ENCODE assay signal across 16 cellular contexts in genomic region chr14:72679591-72680151, GRCh38.
DNase-seq lines count a peak whose midpoint lies in the region; ATAC-seq, FAIRE-seq and TF ChIP-seq lines count a peak whose summit lies in the region.
"Had no signal": no experiment of that assay in that cellular context is flagged by ENCODE, and none has a peak within 500 bp of the region (broad histone marks: within the 10 kb centered on the region; RNA-seq: fewer than 3 reads in every experiment).

No MANE protein-coding gene starts in this region.

- peak in 8 of 14 donors; percentile 26 to 97 (median 42) for DNase-seq in C1 segment of cervical spinal cord (lab: John Stamatoyannopoulos, UW)
- peak; percentile 70 for DNase-seq in NCI-H1092 treated with DMSO at 0.1 percent for 48 hours (lab: John Stamatoyannopoulos, UW)
- DNase-seq in astrocyte (ENCODE audit: low read depth) = no peak
- peak; percentile 34 for DNase-seq in medulla oblongata (ENCODE audit: extremely low spot score)
- DNase-seq in foreskin fibroblast = no peak
- no peak for DNase-seq in natural killer cell treated with Interleukin-12 subunit alpha and Interleukin-12 subunit beta and Interleukin-15 and Interleukin-18, amount 100 ng/mL, for 72 hours (ENCODE audit: low spot score)
- DNase-seq in endothelial cell (ENCODE audit: low spot score) = no peak
- DNase-seq: activated B cell treated with CpG ODN at 0.5 μM for 24 hours; activated naive CD8-positive, alpha-beta T cell treated with anti-CD3 and anti-CD28 coated beads, Interleukin-2, amount 50 U/mL, for 24 hours; cortex of kidney; MV-4-11; stimulated activated CD4-positive, alpha-beta T cell treated with anti-CD3 and anti-CD28 coated beads, Interleukin-4, amount 100 ng/mL, for 24 hours; stimulated activated naive B cell treated with anti-CD40 and anti-IgM and Interleukin-4, amounts not matched to agents 10 μg/mL and 1 μg/mL and 100 μg/mL, for 72 hours had no signal

- H3K9ac ChIP-seq in astrocyte (ENCODE audit: low read length) = no peak overlapping the region

- FAIRE-seq in astrocyte (lab: Jason Lieb, UNC) = no peak
- FAIRE-seq: HTR-8/SVneo had no signal

- H3K36me3 ChIP-seq in astrocyte (ENCODE audit: insufficient read depth, low read length) = peaks cover 4% of the 10 kb centered on the region

- H2AFZ ChIP-seq in astrocyte (ENCODE audit: low read depth, low read length) = no peak overlapping the region

- H3K36me3 Mint-ChIP-seq in astrocyte (ENCODE audit: low read depth, unreplicated experiment) (peaks cover 10% of the 10 kb centered on the region), endothelial cell (ENCODE audit: low read depth, unreplicated experiment) (no peaks in the 10 kb centered on the region)
- no peaks in the 10 kb centered on the region for H3K36me3 Mint-ChIP-seq in natural killer cell treated with Interleukin-12 subunit alpha and Interleukin-12 subunit beta and Interleukin-15 and Interleukin-18, amount 100 ng/mL, for 72 hours

- TF ChIP-seq CTCF in astrocyte (IDR thresholded peaks at IDR 0.05; ENCODE audit: insufficient read depth, low read depth, low read length) (no peak), foreskin fibroblast (IDR thresholded peaks at IDR 0.05; ENCODE audit: low read depth, low read length) (no peak), endothelial cell (IDR thresholded peaks at IDR 0.05; ENCODE audit: unreplicated experiment) (no peak)

- no peaks in the 10 kb centered on the region for H3K27me3 Mint-ChIP-seq in astrocyte (ENCODE audit: low read depth, unreplicated experiment)
- peaks cover 0 to 6% of the 10 kb centered on the region in 2 donors for H3K27me3 Mint-ChIP-seq in natural killer cell treated with Interleukin-12 subunit alpha and Interleukin-12 subunit beta and Interleukin-15 and Interleukin-18, amount 100 ng/mL, for 72 hours
- peaks cover 5% of the 10 kb centered on the region for H3K27me3 Mint-ChIP-seq in endothelial cell (ENCODE audit: unreplicated experiment)
- H3K27me3 Mint-ChIP-seq: activated B cell treated with CpG ODN at 0.5 μM for 24 hours; stimulated activated naive B cell treated with anti-CD40 and anti-IgM and Interleukin-4, amounts not matched to agents 10 μg/mL and 1 μg/mL and 100 μg/mL, for 72 hours had no signal

- H3K9me3 ChIP-seq in astrocyte (ENCODE audit: insufficient read depth, low read depth, low read length) = no peaks in the 10 kb centered on the region

- H3K4me1 Mint-ChIP-seq in astrocyte (ENCODE audit: low read depth, unreplicated experiment) (peaks cover 16% of the 10 kb centered on the region), endothelial cell (ENCODE audit: unreplicated experiment) (peaks cover 4% of the 10 kb centered on the region)
- H3K4me1 Mint-ChIP-seq in natural killer cell treated with Interleukin-12 subunit alpha and Interleukin-12 subunit beta and Interleukin-15 and Interleukin-18, amount 100 ng/mL, for 72 hours (ENCODE audit: low read depth in 2 of 2) = no peaks in the 10 kb centered on the region
- H3K4me1 Mint-ChIP-seq: activated naive CD8-positive, alpha-beta T cell treated with anti-CD3 and anti-CD28 coated beads, Interleukin-2, amount 50 U/mL, for 24 hours had no signal

- no peaks in the 10 kb centered on the region for H4K20me1 ChIP-seq in astrocyte (ENCODE audit: insufficient read depth, low read length)

- no peaks in the 10 kb centered on the region for H3K27me3 ChIP-seq in astrocyte (ENCODE audit: insufficient read depth, low read length)

- no peak overlapping the region for H3K4me3 Mint-ChIP-seq in astrocyte (ENCODE audit: unreplicated experiment)
- H3K4me3 Mint-ChIP-seq in natural killer cell treated with Interleukin-12 subunit alpha and Interleukin-12 subunit beta and Interleukin-15 and Interleukin-18, amount 100 ng/mL, for 72 hours = no peak overlapping the region
- no peak overlapping the region for H3K4me3 Mint-ChIP-seq in endothelial cell (ENCODE audit: unreplicated experiment)
- H3K4me3 Mint-ChIP-seq: activated B cell treated with CpG ODN at 0.5 μM for 24 hours; activated naive CD8-positive, alpha-beta T cell treated with anti-CD3 and anti-CD28 coated beads, Interleukin-2, amount 50 U/mL, for 24 hours; stimulated activated naive B cell treated with anti-CD40 and anti-IgM and Interleukin-4, amounts not matched to agents 10 μg/mL and 1 μg/mL and 100 μg/mL, for 72 hours had no signal

- H3K4me3 ChIP-seq in astrocyte (ENCODE audit: insufficient read depth, low read depth, low read length) (no peak overlapping the region), foreskin fibroblast (ENCODE audit: low read depth in 1 of 2, low read length in 2 of 2) (no peak overlapping the region)

- H3K4me1 ChIP-seq in astrocyte (ENCODE audit: insufficient read depth, low read length) = peaks cover 33% of the 10 kb centered on the region

- ATAC-seq in HG02938 (IDR thresholded peaks at IDR 0.05; ENCODE audit: unreplicated experiment) = no peak
- ATAC-seq in natural killer cell treated with Interleukin-12 subunit alpha and Interleukin-12 subunit beta and Interleukin-15 and Interleukin-18, amount 100 ng/mL, for 72 hours = no peak
- ATAC-seq: activated naive CD8-positive, alpha-beta T cell treated with anti-CD3 and anti-CD28 coated beads, Interleukin-2, amount 50 U/mL, for 24 hours; stimulated activated naive B cell treated with anti-CD40 and anti-IgM and Interleukin-4, amounts not matched to agents 10 μg/mL and 1 μg/mL and 100 μg/mL, for 72 hours had no signal

- H3K27ac ChIP-seq in astrocyte (ENCODE audit: low read depth, low read length) = peak overlapping the region; percentile 84
- H3K27ac ChIP-seq: C4-2B had no signal

- no peak overlapping the region for H3K4me2 ChIP-seq in astrocyte (ENCODE audit: low read length)

- H3K9me3 Mint-ChIP-seq in astrocyte (ENCODE audit: unreplicated experiment) (peaks cover 5% of the 10 kb centered on the region), endothelial cell (ENCODE audit: unreplicated experiment) (no peaks in the 10 kb centered on the region)
- H3K9me3 Mint-ChIP-seq in natural killer cell treated with Interleukin-12 subunit alpha and Interleukin-12 subunit beta and Interleukin-15 and Interleukin-18, amount 100 ng/mL, for 72 hours = no peaks in the 10 kb centered on the region
- H3K9me3 Mint-ChIP-seq: activated naive CD8-positive, alpha-beta T cell treated with anti-CD3 and anti-CD28 coated beads, Interleukin-2, amount 50 U/mL, for 24 hours had no signal

- no peaks in the 10 kb centered on the region for H3K79me2 ChIP-seq in astrocyte (ENCODE audit: insufficient read depth, low read length)

- H3K27ac Mint-ChIP-seq in astrocyte (ENCODE audit: unreplicated experiment) = no peak overlapping the region
- H3K27ac Mint-ChIP-seq in natural killer cell treated with Interleukin-12 subunit alpha and Interleukin-12 subunit beta and Interleukin-15 and Interleukin-18, amount 100 ng/mL, for 72 hours = no peak overlapping the region
- H3K27ac Mint-ChIP-seq in endothelial cell (ENCODE audit: unreplicated experiment) = no peak overlapping the region
- H3K27ac Mint-ChIP-seq: activated B cell treated with CpG ODN at 0.5 μM for 24 hours; activated naive CD8-positive, alpha-beta T cell treated with anti-CD3 and anti-CD28 coated beads, Interleukin-2, amount 50 U/mL, for 24 hours; stimulated activated naive B cell treated with anti-CD40 and anti-IgM and Interleukin-4, amounts not matched to agents 10 μg/mL and 1 μg/mL and 100 μg/mL, for 72 hours had no signal

Comparison
In these comparisons a context has a peak if more than half of its experiments do, and no peak if none do; other contexts are left out.
1. DNase-seq: peak in C1 segment of cervical spinal cord (8 of 14), NCI-H1092 treated with DMSO at 0.1 percent for 48 hours (single experiment) and medulla oblongata (single experiment); none in astrocyte (single experiment), foreskin fibroblast (0 of 2), natural killer cell treated with Interleukin-12 subunit alpha and Interleukin-12 subunit beta and Interleukin-15 and Interleukin-18, amount 100 ng/mL, for 72 hours (single experiment) and endothelial cell (single experiment).